In the genomic region with DNA sequence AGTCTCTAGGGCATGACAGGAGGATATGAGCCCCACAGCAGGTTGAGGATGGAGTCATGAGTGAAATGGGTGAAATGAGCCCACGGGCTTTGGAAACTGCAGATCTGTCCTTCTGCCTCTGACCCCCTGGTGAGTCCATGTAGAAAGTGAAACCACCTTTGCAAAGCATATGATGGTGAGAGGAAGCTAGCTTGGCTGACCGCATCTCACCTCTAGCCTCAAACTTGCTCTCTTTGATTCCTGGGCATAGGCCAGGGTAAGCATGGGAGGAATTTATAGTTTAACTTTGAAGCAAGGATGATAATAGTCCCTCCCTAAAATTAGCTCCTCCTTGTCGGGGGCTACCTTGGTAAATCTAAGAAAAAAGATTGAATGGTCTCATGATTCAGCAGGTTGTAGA, we compare ENCODE assay signal across 16 cellular contexts. TPM values are rescaled to one million over a fixed set of nuclear protein-coding genes. Genes with fewer than 3 reads are reported as not detected.
"Had no signal": no experiment of that assay in that cellular context is flagged by ENCODE, and none has a peak within 500 bp of the region (broad histone marks: within the 10 kb centered on the region; RNA-seq: fewer than 3 reads in every experiment).

No MANE protein-coding gene starts in this region.

RNA-seq across cellular contexts. Expression of a gene that starts 15.1 kb away (rescaled TPM):
- total RNA-seq: natural killer cell, occipital lobe, osteoblast, ovary, progenitor cell of endocrine pancreas, psoas muscle, right atrium auricular region, sciatic nerve, smooth muscle cell, spleen, testis, transverse colon, upper lobe of right lung, urinary bladder, uterus had no signal

RNA-seq across cellular contexts. Expression of a gene that starts 34.4 kb away (rescaled TPM):
- total RNA-seq: natural killer cell, occipital lobe, osteoblast, ovary, progenitor cell of endocrine pancreas, psoas muscle, right atrium auricular region, sciatic nerve, smooth muscle cell, spleen, suprapubic skin, testis, transverse colon, upper lobe of right lung, urinary bladder, uterus had no signal
